In genomic region chrX:136879001-136879667, GRCh38 we compare ENCODE assay signal across 8 cellular contexts. TPM values are rescaled to one million over a fixed set of nuclear protein-coding genes. Genes with fewer than 3 reads are reported as not detected.
DNase-seq lines count a peak whose midpoint lies in the region; ATAC-seq and TF ChIP-seq lines count a peak whose summit lies in the region.

No MANE protein-coding gene starts in this region.

- peaks cover 8 to 41% (median 18%) of the 10 kb centered on the region in 10 experiments; a peak in 17 of 20 replicates for H3K4me1 ChIP-seq in BLaER1 treated with 17β-estradiol and CSF1 and Interleukin-3, amounts not matched to agents 10 nM and 100 nM
- H3K4me1 ChIP-seq in muscle layer of colon (ENCODE audit: insufficient read depth, low read length): no peaks in the 10 kb centered on the region

- H3K36me3 ChIP-seq in BLaER1 treated with 17β-estradiol and CSF1 and Interleukin-3, amounts not matched to agents 10 nM and 100 nM: peaks cover 41 to 53% (median 49%) of the 10 kb centered on the region in 11 experiments
- H3K36me3 ChIP-seq in MG63: peaks cover 56% of the 10 kb centered on the region
- H3K36me3 ChIP-seq in muscle layer of colon (ENCODE audit: insufficient read depth, low read length): peaks cover 19% of the 10 kb centered on the region

- peak overlapping the region; percentile 60 to 80 (median 75) for H3K4me3 ChIP-seq in BLaER1 treated with 17β-estradiol and CSF1 and Interleukin-3, amounts not matched to agents 10 nM and 100 nM
- H3K4me3 ChIP-seq in MG63 (peak overlapping the region; percentile 92), coronary artery (peak overlapping the region; percentile 84), muscle layer of colon (ENCODE audit: low read depth in 1 of 2, low read length in 2 of 2) (peak overlapping the region; percentile 58 to 74)

- H3K27me3 ChIP-seq in BLaER1 treated with 17β-estradiol and CSF1 and Interleukin-3, amounts not matched to agents 10 nM and 100 nM: peaks cover 13 to 85% (median 69%) of the 10 kb centered on the region in 11 experiments; a peak in 21 of 22 replicates
- no peaks in the 10 kb centered on the region for H3K27me3 ChIP-seq in MG63
- H3K27me3 ChIP-seq in muscle layer of colon (ENCODE audit: control insufficient read depth in 1 of 2, insufficient read depth in 2 of 2, low read length in 2 of 2): peaks cover 0 to 7% of the 10 kb centered on the region in 2 donors

- no peak for TF ChIP-seq CTCF in coronary artery (IDR thresholded peaks at IDR 0.05)

- peak overlapping the region; percentile 40 to 85 (median 64); a peak in 21 of 22 replicates for H3K4me2 ChIP-seq in BLaER1 treated with 17β-estradiol and CSF1 and Interleukin-3, amounts not matched to agents 10 nM and 100 nM

- peak overlapping the region; percentile 88 to 99 (median 98) for H3K27ac ChIP-seq in BLaER1 treated with 17β-estradiol and CSF1 and Interleukin-3, amounts not matched to agents 10 nM and 100 nM
- H3K27ac ChIP-seq in coronary artery (peak overlapping the region; percentile 78 to 94), muscle layer of colon (ENCODE audit: low read depth, low read length) (peak overlapping the region; percentile 75)

- H3K9ac ChIP-seq in BLaER1 treated with 17β-estradiol and CSF1 and Interleukin-3, amounts not matched to agents 10 nM and 100 nM: peak overlapping the region; percentile 91 to 99 (median 98)
- H3K9ac ChIP-seq in muscle layer of colon (ENCODE audit: low read length): peak overlapping the region; percentile 95

- ATAC-seq in GM21576 (IDR thresholded peaks at IDR 0.05; ENCODE audit: unreplicated experiment): no peak
- ATAC-seq in GM18858 (IDR thresholded peaks at IDR 0.05; ENCODE audit: unreplicated experiment): no peak

- H3K9me3 ChIP-seq in BLaER1 treated with 17β-estradiol and CSF1 and Interleukin-3, amounts not matched to agents 10 nM and 100 nM (replicated peaks in 1 of 11): peaks cover 0 to 15% (median 7%) of the 10 kb centered on the region in 11 experiments; a peak in 8 of 22 replicates
- H3K9me3 ChIP-seq in MG63 (no peaks in the 10 kb centered on the region), muscle layer of colon (ENCODE audit: low read length) (no peaks in the 10 kb centered on the region)

- DNase-seq in MG63 (no peak), coronary artery (ENCODE audit: low spot score) (no peak), NCI-H2196 treated with DMSO at 0.1 percent for 48 hours (lab: John Stamatoyannopoulos, UW; ENCODE audit: unreplicated experiment) (no peak), NCI-H526 treated with DMSO at 0.1 percent for 48 hours (lab: John Stamatoyannopoulos, UW) (no peak)

- H4K20me1 ChIP-seq in BLaER1 treated with 17β-estradiol and CSF1 and Interleukin-3, amounts not matched to agents 10 nM and 100 nM: peaks cover 6 to 57% (median 50%) of the 10 kb centered on the region in 11 experiments; a peak in 20 of 22 replicates

RNA-seq across cellular contexts. Expression of gene RBMX, which starts 1.4 kb away (rescaled TPM):
- total RNA-seq in MG63 (2014; rRNA removed; shearing (Covaris generic); ENCODE audit: low replicate concordance): 335 and 466 TPM in 2 replicates
